Comparison of ENCODE assay signal across 1 cellular context in genomic region chr6:43053545-43054205, GRCh38.
A peak's percentile ranks its signal among the peaks of the same experiment; 100 is the strongest.
TF ChIP-seq lines count a peak whose summit lies in the region.

TSS of gene CUL7 (minus strand) at chr6:43053851. CDS start at chr6:43052788, 1,063 bp downstream.

TF ChIP-seq in K562, 482 proteins besides CTCF, POLR2A, EP300 and RAD21 (continued from another document):
- TF ChIP-seq, protein P1, sequence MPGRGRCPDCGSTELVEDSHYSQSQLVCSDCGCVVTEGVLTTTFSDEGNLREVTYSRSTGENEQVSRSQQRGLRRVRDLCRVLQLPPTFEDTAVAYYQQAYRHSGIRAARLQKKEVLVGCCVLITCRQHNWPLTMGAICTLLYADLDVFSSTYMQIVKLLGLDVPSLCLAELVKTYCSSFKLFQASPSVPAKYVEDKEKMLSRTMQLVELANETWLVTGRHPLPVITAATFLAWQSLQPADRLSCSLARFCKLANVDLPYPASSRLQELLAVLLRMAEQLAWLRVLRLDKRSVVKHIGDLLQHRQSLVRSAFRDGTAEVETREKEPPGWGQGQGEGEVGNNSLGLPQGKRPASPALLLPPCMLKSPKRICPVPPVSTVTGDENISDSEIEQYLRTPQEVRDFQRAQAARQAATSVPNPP (IDR thresholded peaks at IDR 0.05; ENCODE audit: borderline replicate concordance, insufficient read depth, insufficient read length), result no peak
- TF ChIP-seq MAFG (tag; conservative IDR thresholded peaks at IDR 0.05) (no peak), ESRRA (IDR thresholded peaks at IDR 0.05; ENCODE audit: borderline replicate concordance, low read depth) (peak; percentile 86), THRA (IDR thresholded peaks at IDR 0.05) (no peak), MYNN (IDR thresholded peaks at IDR 0.05) (peak; percentile 95), MYNN (CRISPR knock-in tag; IDR thresholded peaks at IDR 0.05) (no peak), HMGN3 (IDR thresholded peaks at IDR 0.05; ENCODE audit: borderline replicate concordance, extremely low read depth, insufficient read length, low read depth, low read length) (peak; percentile 98), MAZ (CRISPR knock-in tag; conservative IDR thresholded peaks at IDR 0.05 in 1 of 2, IDR thresholded peaks at IDR 0.05 in 1 of 2) (peak; percentile 95 to 98), ZSCAN29 (IDR thresholded peaks at IDR 0.05) (no peak), SOX6 (IDR thresholded peaks at IDR 0.05) (peak; percentile 70; the same call in 1 of the 2 replicates), ARID3A (IDR thresholded peaks at IDR 0.05; ENCODE audit: borderline replicate concordance, low read depth, low read length) (no peak), MXI1 (IDR thresholded peaks at IDR 0.05; ENCODE audit: low read depth, low read length) (peak; percentile 67), ZNF780A (CRISPR knock-in tag; IDR thresholded peaks at IDR 0.05) (peak; percentile 89), ZNF696 (CRISPR knock-in tag; conservative IDR thresholded peaks at IDR 0.05) (peak; percentile 75; the same call in 1 of the 2 replicates), CBX8 (IDR thresholded peaks at IDR 0.05; ENCODE audit: borderline replicate concordance, extremely low read depth, low read depth, low read length, poor library complexity, severe bottlenecking) (no peak), KLF16 (IDR thresholded peaks at IDR 0.05) (no peak), NFE2L1 (tag; IDR thresholded peaks at IDR 0.05; ENCODE audit: borderline replicate concordance, low read depth) (no peak), TGIF2 (CRISPR knock-in tag; IDR thresholded peaks at IDR 0.05) (no peak), FOXJ2 (tag; IDR thresholded peaks at IDR 0.05) (no peak), TCF7L2 (IDR thresholded peaks at IDR 0.05; ENCODE audit: low read depth, low read length) (no peak), IRF1 (CRISPR knock-in tag; IDR thresholded peaks at IDR 0.05; ENCODE audit: borderline replicate concordance) (no peak), ZNF23 (CRISPR knock-in tag; IDR thresholded peaks at IDR 0.05) (peak; percentile 86)
